Comparison of ENCODE assay signal across 1 cellular context in the genomic region with DNA sequence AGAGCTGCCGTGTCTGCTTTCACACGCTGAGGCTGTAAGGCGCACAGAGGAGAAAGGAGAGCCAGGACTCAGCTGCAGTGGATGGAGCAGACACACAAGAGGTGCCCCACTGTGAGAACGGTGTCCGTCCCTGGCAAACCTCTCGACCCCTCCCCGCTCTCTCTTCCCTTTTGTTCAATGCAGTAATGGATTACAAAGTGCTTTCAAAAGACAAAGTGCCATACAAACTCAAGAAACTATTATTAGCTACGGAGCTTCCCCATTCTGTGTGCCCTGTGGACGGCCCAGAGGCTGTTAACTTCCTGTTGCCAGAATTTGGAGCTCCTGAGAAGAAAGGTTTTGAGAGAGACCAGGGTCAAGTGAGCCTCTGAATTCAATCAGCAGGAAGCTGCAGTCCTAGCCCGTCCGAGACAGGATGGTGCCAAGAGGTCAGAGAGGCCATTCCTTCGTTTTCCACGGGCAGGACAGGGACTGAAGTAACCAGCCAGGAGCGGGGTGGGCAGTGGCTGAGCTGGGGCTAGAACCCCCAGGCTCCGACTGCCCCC.
TF ChIP-seq lines count a peak whose summit lies in the region.

No MANE protein-coding gene starts in this region.

TF ChIP-seq in GM12878, 131 proteins besides CTCF, POLR2A, EP300 and RAD21:
- TF ChIP-seq TARDBP (IDR thresholded peaks at IDR 0.05; ENCODE audit: borderline replicate concordance): no peak
- TF ChIP-seq POLR2AphosphoS5 (IDR thresholded peaks at IDR 0.05; ENCODE audit: low read length): peak; percentile 44; the same call in 1 of the 2 replicates
